1 cellular context compared by ENCODE assay signal in the genomic region with DNA sequence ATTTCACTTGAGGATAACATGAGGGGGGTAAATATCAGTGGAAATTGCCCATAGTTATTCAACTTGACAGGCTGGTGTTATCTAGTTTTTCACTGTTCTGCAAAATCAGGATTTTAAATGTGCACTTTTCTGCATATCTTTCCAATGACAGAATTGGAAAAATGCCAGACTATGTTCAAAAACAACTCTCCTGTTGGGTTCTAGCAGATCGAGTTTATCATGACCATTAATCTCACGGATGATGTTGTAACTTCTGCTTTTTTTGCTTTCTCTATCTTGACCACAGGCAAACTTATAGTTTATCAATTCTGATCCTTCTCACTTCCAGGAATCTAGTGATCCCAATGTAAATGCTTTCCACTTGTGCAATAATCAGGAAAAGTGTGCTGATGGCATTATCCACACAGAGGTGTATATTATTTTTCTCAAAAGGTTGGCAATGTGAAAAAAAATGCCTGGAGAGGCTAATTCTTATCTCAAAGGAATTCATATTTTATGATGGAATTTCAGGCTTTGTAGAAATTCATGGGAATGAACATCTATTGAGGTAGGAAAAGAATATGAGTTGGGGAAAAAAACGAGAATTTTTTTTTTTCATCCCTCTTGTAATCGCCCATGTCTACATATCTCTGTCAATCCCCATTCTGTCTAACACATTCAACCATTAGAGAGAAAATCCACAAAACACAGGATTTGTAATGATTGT.
TF ChIP-seq lines count a peak whose summit lies in the region.

No MANE protein-coding gene starts in this region.

TF ChIP-seq in K562, 482 proteins besides CTCF, POLR2A, EP300 and RAD21 (continued from another document and continues in another):
- TF ChIP-seq, protein P1, sequence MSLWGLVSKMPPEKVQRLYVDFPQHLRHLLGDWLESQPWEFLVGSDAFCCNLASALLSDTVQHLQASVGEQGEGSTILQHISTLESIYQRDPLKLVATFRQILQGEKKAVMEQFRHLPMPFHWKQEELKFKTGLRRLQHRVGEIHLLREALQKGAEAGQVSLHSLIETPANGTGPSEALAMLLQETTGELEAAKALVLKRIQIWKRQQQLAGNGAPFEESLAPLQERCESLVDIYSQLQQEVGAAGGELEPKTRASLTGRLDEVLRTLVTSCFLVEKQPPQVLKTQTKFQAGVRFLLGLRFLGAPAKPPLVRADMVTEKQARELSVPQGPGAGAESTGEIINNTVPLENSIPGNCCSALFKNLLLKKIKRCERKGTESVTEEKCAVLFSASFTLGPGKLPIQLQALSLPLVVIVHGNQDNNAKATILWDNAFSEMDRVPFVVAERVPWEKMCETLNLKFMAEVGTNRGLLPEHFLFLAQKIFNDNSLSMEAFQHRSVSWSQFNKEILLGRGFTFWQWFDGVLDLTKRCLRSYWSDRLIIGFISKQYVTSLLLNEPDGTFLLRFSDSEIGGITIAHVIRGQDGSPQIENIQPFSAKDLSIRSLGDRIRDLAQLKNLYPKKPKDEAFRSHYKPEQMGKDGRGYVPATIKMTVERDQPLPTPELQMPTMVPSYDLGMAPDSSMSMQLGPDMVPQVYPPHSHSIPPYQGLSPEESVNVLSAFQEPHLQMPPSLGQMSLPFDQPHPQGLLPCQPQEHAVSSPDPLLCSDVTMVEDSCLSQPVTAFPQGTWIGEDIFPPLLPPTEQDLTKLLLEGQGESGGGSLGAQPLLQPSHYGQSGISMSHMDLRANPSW (CRISPR knock-in tag; IDR thresholded peaks at IDR 0.05): no peak
- TF ChIP-seq NR2F6 (CRISPR knock-in tag; IDR thresholded peaks at IDR 0.05): no peak
- TF ChIP-seq, protein P2, sequence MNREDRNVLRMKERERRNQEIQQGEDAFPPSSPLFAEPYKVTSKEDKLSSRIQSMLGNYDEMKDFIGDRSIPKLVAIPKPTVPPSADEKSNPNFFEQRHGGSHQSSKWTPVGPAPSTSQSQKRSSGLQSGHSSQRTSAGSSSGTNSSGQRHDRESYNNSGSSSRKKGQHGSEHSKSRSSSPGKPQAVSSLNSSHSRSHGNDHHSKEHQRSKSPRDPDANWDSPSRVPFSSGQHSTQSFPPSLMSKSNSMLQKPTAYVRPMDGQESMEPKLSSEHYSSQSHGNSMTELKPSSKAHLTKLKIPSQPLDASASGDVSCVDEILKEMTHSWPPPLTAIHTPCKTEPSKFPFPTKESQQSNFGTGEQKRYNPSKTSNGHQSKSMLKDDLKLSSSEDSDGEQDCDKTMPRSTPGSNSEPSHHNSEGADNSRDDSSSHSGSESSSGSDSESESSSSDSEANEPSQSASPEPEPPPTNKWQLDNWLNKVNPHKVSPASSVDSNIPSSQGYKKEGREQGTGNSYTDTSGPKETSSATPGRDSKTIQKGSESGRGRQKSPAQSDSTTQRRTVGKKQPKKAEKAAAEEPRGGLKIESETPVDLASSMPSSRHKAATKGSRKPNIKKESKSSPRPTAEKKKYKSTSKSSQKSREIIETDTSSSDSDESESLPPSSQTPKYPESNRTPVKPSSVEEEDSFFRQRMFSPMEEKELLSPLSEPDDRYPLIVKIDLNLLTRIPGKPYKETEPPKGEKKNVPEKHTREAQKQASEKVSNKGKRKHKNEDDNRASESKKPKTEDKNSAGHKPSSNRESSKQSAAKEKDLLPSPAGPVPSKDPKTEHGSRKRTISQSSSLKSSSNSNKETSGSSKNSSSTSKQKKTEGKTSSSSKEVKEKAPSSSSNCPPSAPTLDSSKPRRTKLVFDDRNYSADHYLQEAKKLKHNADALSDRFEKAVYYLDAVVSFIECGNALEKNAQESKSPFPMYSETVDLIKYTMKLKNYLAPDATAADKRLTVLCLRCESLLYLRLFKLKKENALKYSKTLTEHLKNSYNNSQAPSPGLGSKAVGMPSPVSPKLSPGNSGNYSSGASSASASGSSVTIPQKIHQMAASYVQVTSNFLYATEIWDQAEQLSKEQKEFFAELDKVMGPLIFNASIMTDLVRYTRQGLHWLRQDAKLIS (CRISPR knock-in tag; IDR thresholded peaks at IDR 0.05): no peak
- TF ChIP-seq COPS2 (conservative IDR thresholded peaks at IDR 0.05): no peak
- TF ChIP-seq, protein P3, sequence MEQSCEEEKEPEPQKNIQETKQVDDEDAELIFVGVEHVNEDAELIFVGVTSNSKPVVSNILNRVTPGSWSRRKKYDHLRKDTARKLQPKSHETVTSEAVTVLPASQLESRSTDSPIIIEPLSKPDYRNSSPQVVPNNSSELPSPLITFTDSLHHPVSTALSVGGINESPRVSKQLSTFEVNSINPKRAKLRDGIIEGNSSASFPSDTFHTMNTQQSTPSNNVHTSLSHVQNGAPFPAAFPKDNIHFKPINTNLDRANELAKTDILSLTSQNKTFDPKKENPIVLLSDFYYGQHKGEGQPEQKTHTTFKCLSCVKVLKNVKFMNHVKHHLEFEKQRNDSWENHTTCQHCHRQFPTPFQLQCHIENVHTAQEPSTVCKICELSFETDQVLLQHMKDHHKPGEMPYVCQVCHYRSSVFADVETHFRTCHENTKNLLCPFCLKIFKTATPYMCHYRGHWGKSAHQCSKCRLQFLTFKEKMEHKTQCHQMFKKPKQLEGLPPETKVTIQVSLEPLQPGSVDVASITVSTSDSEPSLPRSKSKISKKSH (CRISPR knock-in tag; IDR thresholded peaks at IDR 0.05): no peak
- TF ChIP-seq, protein P4, sequence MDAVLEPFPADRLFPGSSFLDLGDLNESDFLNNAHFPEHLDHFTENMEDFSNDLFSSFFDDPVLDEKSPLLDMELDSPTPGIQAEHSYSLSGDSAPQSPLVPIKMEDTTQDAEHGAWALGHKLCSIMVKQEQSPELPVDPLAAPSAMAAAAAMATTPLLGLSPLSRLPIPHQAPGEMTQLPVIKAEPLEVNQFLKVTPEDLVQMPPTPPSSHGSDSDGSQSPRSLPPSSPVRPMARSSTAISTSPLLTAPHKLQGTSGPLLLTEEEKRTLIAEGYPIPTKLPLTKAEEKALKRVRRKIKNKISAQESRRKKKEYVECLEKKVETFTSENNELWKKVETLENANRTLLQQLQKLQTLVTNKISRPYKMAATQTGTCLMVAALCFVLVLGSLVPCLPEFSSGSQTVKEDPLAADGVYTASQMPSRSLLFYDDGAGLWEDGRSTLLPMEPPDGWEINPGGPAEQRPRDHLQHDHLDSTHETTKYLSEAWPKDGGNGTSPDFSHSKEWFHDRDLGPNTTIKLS (IDR thresholded peaks at IDR 0.05; ENCODE audit: borderline replicate concordance, low read depth): no peak
- TF ChIP-seq, protein P5, sequence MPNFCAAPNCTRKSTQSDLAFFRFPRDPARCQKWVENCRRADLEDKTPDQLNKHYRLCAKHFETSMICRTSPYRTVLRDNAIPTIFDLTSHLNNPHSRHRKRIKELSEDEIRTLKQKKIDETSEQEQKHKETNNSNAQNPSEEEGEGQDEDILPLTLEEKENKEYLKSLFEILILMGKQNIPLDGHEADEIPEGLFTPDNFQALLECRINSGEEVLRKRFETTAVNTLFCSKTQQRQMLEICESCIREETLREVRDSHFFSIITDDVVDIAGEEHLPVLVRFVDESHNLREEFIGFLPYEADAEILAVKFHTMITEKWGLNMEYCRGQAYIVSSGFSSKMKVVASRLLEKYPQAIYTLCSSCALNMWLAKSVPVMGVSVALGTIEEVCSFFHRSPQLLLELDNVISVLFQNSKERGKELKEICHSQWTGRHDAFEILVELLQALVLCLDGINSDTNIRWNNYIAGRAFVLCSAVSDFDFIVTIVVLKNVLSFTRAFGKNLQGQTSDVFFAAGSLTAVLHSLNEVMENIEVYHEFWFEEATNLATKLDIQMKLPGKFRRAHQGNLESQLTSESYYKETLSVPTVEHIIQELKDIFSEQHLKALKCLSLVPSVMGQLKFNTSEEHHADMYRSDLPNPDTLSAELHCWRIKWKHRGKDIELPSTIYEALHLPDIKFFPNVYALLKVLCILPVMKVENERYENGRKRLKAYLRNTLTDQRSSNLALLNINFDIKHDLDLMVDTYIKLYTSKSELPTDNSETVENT (CRISPR knock-in tag; IDR thresholded peaks at IDR 0.05): no peak
- TF ChIP-seq, protein P6, sequence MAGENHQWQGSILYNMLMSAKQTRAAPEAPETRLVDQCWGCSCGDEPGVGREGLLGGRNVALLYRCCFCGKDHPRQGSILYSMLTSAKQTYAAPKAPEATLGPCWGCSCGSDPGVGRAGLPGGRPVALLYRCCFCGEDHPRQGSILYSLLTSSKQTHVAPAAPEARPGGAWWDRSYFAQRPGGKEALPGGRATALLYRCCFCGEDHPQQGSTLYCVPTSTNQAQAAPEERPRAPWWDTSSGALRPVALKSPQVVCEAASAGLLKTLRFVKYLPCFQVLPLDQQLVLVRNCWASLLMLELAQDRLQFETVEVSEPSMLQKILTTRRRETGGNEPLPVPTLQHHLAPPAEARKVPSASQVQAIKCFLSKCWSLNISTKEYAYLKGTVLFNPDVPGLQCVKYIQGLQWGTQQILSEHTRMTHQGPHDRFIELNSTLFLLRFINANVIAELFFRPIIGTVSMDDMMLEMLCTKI (IDR thresholded peaks at IDR 0.05; ENCODE audit: partially characterized antibody): no peak
- TF ChIP-seq, protein P7, sequence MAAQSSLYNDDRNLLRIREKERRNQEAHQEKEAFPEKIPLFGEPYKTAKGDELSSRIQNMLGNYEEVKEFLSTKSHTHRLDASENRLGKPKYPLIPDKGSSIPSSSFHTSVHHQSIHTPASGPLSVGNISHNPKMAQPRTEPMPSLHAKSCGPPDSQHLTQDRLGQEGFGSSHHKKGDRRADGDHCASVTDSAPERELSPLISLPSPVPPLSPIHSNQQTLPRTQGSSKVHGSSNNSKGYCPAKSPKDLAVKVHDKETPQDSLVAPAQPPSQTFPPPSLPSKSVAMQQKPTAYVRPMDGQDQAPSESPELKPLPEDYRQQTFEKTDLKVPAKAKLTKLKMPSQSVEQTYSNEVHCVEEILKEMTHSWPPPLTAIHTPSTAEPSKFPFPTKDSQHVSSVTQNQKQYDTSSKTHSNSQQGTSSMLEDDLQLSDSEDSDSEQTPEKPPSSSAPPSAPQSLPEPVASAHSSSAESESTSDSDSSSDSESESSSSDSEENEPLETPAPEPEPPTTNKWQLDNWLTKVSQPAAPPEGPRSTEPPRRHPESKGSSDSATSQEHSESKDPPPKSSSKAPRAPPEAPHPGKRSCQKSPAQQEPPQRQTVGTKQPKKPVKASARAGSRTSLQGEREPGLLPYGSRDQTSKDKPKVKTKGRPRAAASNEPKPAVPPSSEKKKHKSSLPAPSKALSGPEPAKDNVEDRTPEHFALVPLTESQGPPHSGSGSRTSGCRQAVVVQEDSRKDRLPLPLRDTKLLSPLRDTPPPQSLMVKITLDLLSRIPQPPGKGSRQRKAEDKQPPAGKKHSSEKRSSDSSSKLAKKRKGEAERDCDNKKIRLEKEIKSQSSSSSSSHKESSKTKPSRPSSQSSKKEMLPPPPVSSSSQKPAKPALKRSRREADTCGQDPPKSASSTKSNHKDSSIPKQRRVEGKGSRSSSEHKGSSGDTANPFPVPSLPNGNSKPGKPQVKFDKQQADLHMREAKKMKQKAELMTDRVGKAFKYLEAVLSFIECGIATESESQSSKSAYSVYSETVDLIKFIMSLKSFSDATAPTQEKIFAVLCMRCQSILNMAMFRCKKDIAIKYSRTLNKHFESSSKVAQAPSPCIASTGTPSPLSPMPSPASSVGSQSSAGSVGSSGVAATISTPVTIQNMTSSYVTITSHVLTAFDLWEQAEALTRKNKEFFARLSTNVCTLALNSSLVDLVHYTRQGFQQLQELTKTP (IDR thresholded peaks at IDR 0.05; ENCODE audit: low read depth in 1 of 2, partially characterized antibody in 2 of 2): peak in 1 of 2 experiments; percentile 40
- TF ChIP-seq FOSL1 (tag; conservative IDR thresholded peaks at IDR 0.05): peak; percentile 42; the same call in 1 of the 2 replicates
- TF ChIP-seq, protein P8, sequence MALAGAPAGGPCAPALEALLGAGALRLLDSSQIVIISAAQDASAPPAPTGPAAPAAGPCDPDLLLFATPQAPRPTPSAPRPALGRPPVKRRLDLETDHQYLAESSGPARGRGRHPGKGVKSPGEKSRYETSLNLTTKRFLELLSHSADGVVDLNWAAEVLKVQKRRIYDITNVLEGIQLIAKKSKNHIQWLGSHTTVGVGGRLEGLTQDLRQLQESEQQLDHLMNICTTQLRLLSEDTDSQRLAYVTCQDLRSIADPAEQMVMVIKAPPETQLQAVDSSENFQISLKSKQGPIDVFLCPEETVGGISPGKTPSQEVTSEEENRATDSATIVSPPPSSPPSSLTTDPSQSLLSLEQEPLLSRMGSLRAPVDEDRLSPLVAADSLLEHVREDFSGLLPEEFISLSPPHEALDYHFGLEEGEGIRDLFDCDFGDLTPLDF (CRISPR knock-in tag; IDR thresholded peaks at IDR 0.05): no peak
- no peak for TF ChIP-seq RBM22 (IDR thresholded peaks at IDR 0.05; ENCODE audit: low read depth, low read length, poor library complexity, severe bottlenecking)
- TF ChIP-seq, protein P9, sequence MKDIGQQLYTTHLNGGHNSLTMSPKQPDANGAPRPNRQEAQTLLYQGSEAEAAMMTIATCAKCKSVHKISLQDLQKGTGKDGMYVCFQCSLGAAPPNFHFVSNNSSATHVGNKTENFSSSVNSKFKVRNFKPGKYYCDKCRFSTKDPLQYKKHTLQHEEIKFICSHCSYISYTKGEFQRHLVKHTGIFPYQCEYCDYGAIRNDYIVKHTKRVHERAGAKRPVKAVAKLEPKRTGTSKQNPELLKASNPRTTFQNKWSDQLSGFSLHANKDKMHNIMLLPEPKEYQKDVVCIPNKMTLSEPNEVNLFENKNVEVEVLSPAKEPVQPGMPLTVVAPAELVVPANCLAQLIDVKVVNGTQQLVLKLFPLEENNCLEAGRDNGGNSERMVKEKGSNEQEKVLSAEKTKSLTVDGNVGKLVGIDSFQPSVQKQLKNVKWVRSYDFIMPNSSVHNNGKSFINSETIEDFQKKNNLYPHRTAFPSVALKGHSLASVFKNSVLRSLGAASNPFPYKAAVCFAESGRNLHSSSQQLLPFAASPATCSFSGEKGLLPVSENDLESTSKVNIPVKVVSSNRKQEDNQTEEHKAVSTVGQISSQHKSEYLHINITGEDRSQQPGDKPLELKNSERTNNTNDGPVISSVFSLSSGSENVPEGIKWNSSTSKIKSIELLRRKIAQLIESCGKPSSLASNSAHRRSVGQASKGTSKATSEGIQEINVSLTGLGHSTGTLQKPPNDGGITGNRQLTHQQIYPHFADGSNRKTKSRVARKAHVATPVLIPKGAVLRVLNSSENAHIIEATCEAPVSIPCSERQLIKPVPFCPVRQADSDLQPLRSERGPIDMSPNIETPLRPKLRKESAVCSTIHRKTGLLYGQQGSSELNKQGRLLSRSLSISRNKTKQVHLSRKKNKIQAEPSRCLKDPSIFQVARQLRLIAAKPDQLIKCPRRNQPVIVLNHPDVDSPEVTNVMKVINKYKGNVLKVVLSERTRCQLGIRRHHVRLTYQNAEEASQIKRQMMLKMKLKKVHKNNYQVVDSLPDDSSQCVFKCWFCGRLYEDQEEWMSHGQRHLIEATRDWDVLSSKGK (CRISPR knock-in tag; IDR thresholded peaks at IDR 0.05): no peak
- no peak for TF ChIP-seq PRMT5 (CRISPR knock-in tag; IDR thresholded peaks at IDR 0.05)
- no peak for TF ChIP-seq ZFP1 (CRISPR knock-in tag; IDR thresholded peaks at IDR 0.05)
- peak; percentile 57; the same call in 1 of the 2 replicates for TF ChIP-seq SOX6 (IDR thresholded peaks at IDR 0.05)
- TF ChIP-seq FOXM1 (IDR thresholded peaks at IDR 0.05; ENCODE audit: low read depth): no peak; the same call in 1 of the 2 replicates
- TF ChIP-seq FOXM1 (CRISPR knock-in tag; IDR thresholded peaks at IDR 0.05; ENCODE audit: low read depth): no peak
- TF ChIP-seq, protein P10, sequence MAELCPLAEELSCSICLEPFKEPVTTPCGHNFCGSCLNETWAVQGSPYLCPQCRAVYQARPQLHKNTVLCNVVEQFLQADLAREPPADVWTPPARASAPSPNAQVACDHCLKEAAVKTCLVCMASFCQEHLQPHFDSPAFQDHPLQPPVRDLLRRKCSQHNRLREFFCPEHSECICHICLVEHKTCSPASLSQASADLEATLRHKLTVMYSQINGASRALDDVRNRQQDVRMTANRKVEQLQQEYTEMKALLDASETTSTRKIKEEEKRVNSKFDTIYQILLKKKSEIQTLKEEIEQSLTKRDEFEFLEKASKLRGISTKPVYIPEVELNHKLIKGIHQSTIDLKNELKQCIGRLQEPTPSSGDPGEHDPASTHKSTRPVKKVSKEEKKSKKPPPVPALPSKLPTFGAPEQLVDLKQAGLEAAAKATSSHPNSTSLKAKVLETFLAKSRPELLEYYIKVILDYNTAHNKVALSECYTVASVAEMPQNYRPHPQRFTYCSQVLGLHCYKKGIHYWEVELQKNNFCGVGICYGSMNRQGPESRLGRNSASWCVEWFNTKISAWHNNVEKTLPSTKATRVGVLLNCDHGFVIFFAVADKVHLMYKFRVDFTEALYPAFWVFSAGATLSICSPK (IDR thresholded peaks at IDR 0.05; ENCODE audit: borderline replicate concordance): no peak
- no peak for TF ChIP-seq HDAC8 (tag; IDR thresholded peaks at IDR 0.05)
- no peak for TF ChIP-seq HMG20B (CRISPR knock-in tag; IDR thresholded peaks at IDR 0.05)
- TF ChIP-seq ZNF766 (CRISPR knock-in tag; conservative IDR thresholded peaks at IDR 0.05): peak; percentile 82; the same call in 1 of the 2 replicates
